ENCODE assay signal across 15 cellular contexts in genomic region chr12:43325786-43326185, GRCh38.
A peak's percentile ranks its signal among the peaks of the same experiment; 100 is the strongest.
DNase-seq lines count a peak whose midpoint lies in the region; ATAC-seq lines count a peak whose summit lies in the region.
"Had no signal": no experiment of that assay in that cellular context is flagged by ENCODE, and none has a peak within 500 bp of the region (broad histone marks: within the 10 kb centered on the region; RNA-seq: fewer than 3 reads in every experiment).

No MANE protein-coding gene starts in this region.

- peaks cover 25% of the 10 kb centered on the region for H3K27me3 Mint-ChIP-seq in stimulated activated memory B cell treated with anti-CD40 and anti-IgM and Interleukin-4, amounts not matched to agents 10 μg/mL and 1 μg/mL and 100 μg/mL, for 72 hours
- H3K27me3 Mint-ChIP-seq: activated T-cell treated with anti-CD3 and anti-CD28 coated beads, Interleukin-2, amount 50 U/mL, for 24 hours had no signal

- H3K9me3 Mint-ChIP-seq in stimulated activated memory B cell treated with anti-CD40 and anti-IgM and Interleukin-4, amounts not matched to agents 10 μg/mL and 1 μg/mL and 100 μg/mL, for 72 hours: peaks cover 3% of the 10 kb centered on the region
- H3K9me3 Mint-ChIP-seq: activated B cell treated with CpG ODN at 0.5 μM for 24 hours had no signal

- peaks cover 8% of the 10 kb centered on the region for H3K4me1 Mint-ChIP-seq in stimulated activated memory B cell treated with anti-CD40 and anti-IgM and Interleukin-4, amounts not matched to agents 10 μg/mL and 1 μg/mL and 100 μg/mL, for 72 hours
- H3K4me1 Mint-ChIP-seq: activated B cell treated with CpG ODN at 0.5 μM for 24 hours had no signal

- ATAC-seq in GM18499 (IDR thresholded peaks at IDR 0.05; ENCODE audit: insufficient read depth, unreplicated experiment): peak; percentile 67
- ATAC-seq in GM21390 (IDR thresholded peaks at IDR 0.05; ENCODE audit: unreplicated experiment): peak; percentile 65
- peak; percentile 64 for ATAC-seq in HG03060 (IDR thresholded peaks at IDR 0.05; ENCODE audit: low read depth, unreplicated experiment)
- no peak for ATAC-seq in stimulated activated memory B cell treated with anti-CD40 and anti-IgM and Interleukin-4, amounts not matched to agents 10 μg/mL and 1 μg/mL and 100 μg/mL, for 72 hours
- ATAC-seq in HG03457 (IDR thresholded peaks at IDR 0.05; ENCODE audit: unreplicated experiment): no peak

- no peaks in the 10 kb centered on the region for H3K36me3 Mint-ChIP-seq in stimulated activated memory B cell treated with anti-CD40 and anti-IgM and Interleukin-4, amounts not matched to agents 10 μg/mL and 1 μg/mL and 100 μg/mL, for 72 hours

- no peak overlapping the region for H3K4me3 Mint-ChIP-seq in stimulated activated memory B cell treated with anti-CD40 and anti-IgM and Interleukin-4, amounts not matched to agents 10 μg/mL and 1 μg/mL and 100 μg/mL, for 72 hours
- H3K4me3 Mint-ChIP-seq: activated B cell treated with CpG ODN at 0.5 μM for 24 hours; activated T-cell treated with anti-CD3 and anti-CD28 coated beads, Interleukin-2, amount 50 U/mL, for 24 hours had no signal

- H3K27ac Mint-ChIP-seq in stimulated activated memory B cell treated with anti-CD40 and anti-IgM and Interleukin-4, amounts not matched to agents 10 μg/mL and 1 μg/mL and 100 μg/mL, for 72 hours: no peak overlapping the region
- H3K27ac Mint-ChIP-seq: activated B cell treated with CpG ODN at 0.5 μM for 24 hours; activated T-cell treated with anti-CD3 and anti-CD28 coated beads, Interleukin-2, amount 50 U/mL, for 24 hours had no signal

- DNase-seq in NOMO-1 treated with DMSO at 0.1 percent for 48 hours (lab: John Stamatoyannopoulos, UW; ENCODE audit: unreplicated experiment) (peak; percentile 97), T1000 (lab: John Stamatoyannopoulos, UW) (no peak)
- DNase-seq in activated naive CD4-positive, alpha-beta T cell treated with anti-CD3 and anti-CD28 coated beads, Interleukin-2, amount 50 U/mL, for 16 hours: no peak
- DNase-seq: activated B cell treated with CpG ODN at 0.5 μM for 24 hours; activated T-cell treated with anti-CD3 and anti-CD28 coated beads, Interleukin-2, amount 50 U/mL, for 24 hours; aorta; dermis blood vessel endothelial cell; NCI-H1092; NCI-H524; SHP77 treated with DMSO at 0.1 percent for 48 hours had no signal

Comparison
In these comparisons a context has a peak if more than half of its experiments do, and no peak if none do; other contexts are left out.
1. ATAC-seq: peak in GM18499 (single experiment), GM21390 (single experiment) and HG03060 (single experiment); none in stimulated activated memory B cell treated with anti-CD40 and anti-IgM and Interleukin-4, amounts not matched to agents 10 μg/mL and 1 μg/mL and 100 μg/mL, for 72 hours (single experiment) and HG03457 (single experiment).